35 cellular contexts compared by ENCODE assay signal in the genomic region with DNA sequence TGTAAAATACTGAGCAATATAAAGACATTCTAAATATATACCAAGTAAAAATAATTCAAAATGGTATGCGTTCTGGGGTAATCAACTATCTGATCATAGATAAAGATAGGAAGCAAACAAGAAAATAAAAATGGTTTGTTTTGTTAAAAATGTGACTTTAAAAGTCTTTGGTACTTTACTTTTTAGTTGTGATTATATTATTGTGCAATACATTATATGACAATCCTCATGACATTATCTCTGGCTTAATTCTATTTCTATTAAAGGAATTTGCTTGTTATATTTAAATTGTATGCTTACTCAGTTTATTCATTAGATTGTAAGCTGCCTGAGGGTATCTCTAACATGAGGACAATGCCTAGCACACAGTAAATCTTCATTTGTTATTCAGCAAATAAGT.
DNase-seq lines count a peak whose midpoint lies in the region; ATAC-seq, FAIRE-seq and TF ChIP-seq lines count a peak whose summit lies in the region.
"Had no signal": no experiment of that assay in that cellular context is flagged by ENCODE, and none has a peak within 500 bp of the region (broad histone marks: within the 10 kb centered on the region; RNA-seq: fewer than 3 reads in every experiment).

No MANE protein-coding gene starts in this region.

- H3K79me1 ChIP-seq in IMR-90 (ENCODE audit: low read depth in 1 of 2, low read length in 2 of 2) (no peaks in the 10 kb centered on the region), H1 (ENCODE audit: low read depth, low read length) (no peaks in the 10 kb centered on the region)

- H2AK5ac ChIP-seq in IMR-90 (ENCODE audit: low read depth, low read length), result no peak overlapping the region
- H2AK5ac ChIP-seq in H1 (ENCODE audit: low read depth, low read length), result no peak overlapping the region

- POLR2A ChIA-PET in HepG2 (lab: Yijun Ruan, JAX) (no interaction called here), IMR-90 (lab: Charles Lee; ENCODE audit: unreplicated experiment) (no interaction called here), K562 (lab: Yijun Ruan, JAX) (no interaction called here), H1 (lab: Charles Lee; ENCODE audit: partially characterized antibody) (no interaction called here)

- no peak for ATAC-seq in HepG2
- ATAC-seq in right lobe of liver, result no peak
- no peak for ATAC-seq in IMR-90 (ENCODE audit: low read depth)
- no peak for ATAC-seq in K562
- ATAC-seq in foreskin keratinocyte, result no peak
- ATAC-seq in HG03442 (IDR thresholded peaks at IDR 0.05; ENCODE audit: unreplicated experiment), result no peak
- ATAC-seq: A549; CD8-positive, alpha-beta T cell had no signal

- H3K18ac ChIP-seq in IMR-90 (ENCODE audit: low read depth, low read length), result no peak overlapping the region
- no peak overlapping the region for H3K18ac ChIP-seq in H1 (ENCODE audit: extremely low read depth, low read length)

- H4K5ac ChIP-seq in IMR-90 (ENCODE audit: low read depth, low read length), result no peak overlapping the region
- no peak overlapping the region for H4K5ac ChIP-seq in H1 (ENCODE audit: insufficient read length, low read depth, low read length)

- H3K14ac ChIP-seq in IMR-90 (replicated peaks; ENCODE audit: low read depth, low read length) (no peak overlapping the region), H1 (ENCODE audit: insufficient read length) (no peak overlapping the region)

- H3K27me3 ChIP-seq in HepG2 (ENCODE audit: control insufficient read depth in 1 of 2, insufficient read depth in 2 of 2, low read length in 2 of 2) (no peaks in the 10 kb centered on the region), right lobe of liver (no peaks in the 10 kb centered on the region), IMR-90 (ENCODE audit: control insufficient read depth, insufficient read depth, low read length) (no peaks in the 10 kb centered on the region), K562 (ENCODE audit: control insufficient read depth in 2 of 2, insufficient read depth in 2 of 2, low read length in 2 of 2) (no peaks in the 10 kb centered on the region), H1 (replicated peaks in 1 of 4; ENCODE audit: control insufficient read depth in 3 of 4, extremely low read depth in 1 of 4, insufficient read depth in 3 of 4, low read length in 3 of 4) (no peaks in the 10 kb centered on the region), foreskin keratinocyte (no peaks in the 10 kb centered on the region)
- H3K27me3 ChIP-seq: BE2C; BLaER1; BLaER1 treated with 17β-estradiol and CSF1 and Interleukin-3, amounts not matched to agents 10 nM and 100 nM had no signal

- H3K79me2 ChIP-seq in HepG2 (ENCODE audit: insufficient read depth, low read length) (no peaks in the 10 kb centered on the region), K562 (ENCODE audit: control insufficient read depth, insufficient read depth, low read length) (no peaks in the 10 kb centered on the region), H1 (ENCODE audit: control insufficient read depth in 1 of 2, insufficient read depth in 2 of 2, low read length in 2 of 2) (no peaks in the 10 kb centered on the region)

- WGBS in HepG2 (ENCODE audit: low lambda C conversion rate), result 35% methylated on average over 1 of the region's 1 CpG
- 81% methylated on average over 1 of the region's 1 CpG for WGBS in right lobe of liver (ENCODE audit: insufficient coverage, low coverage, low lambda C conversion rate, missing lambda C conversion rate)
- no CpG with 5 or more reads among the region's 1 CpG for WGBS in IMR-90 (ENCODE audit: extremely low coverage in 2 of 2, insufficient read length in 1 of 2), 2 experiments
- WGBS in K562 (ENCODE audit: insufficient coverage, low coverage, missing lambda C conversion rate), result 0% methylated on average over 1 of the region's 1 CpG
- WGBS in H1 (ENCODE audit: extremely low coverage in 1 of 2, insufficient coverage in 1 of 2, insufficient read length in 1 of 2, insufficient replicate concordance in 2 of 2, low coverage in 1 of 2, low lambda C conversion rate in 2 of 2, missing lambda C conversion rate in 1 of 2), 2 experiments, result 91% methylated on average over 1 of the region's 1 CpG; no CpG with 5 or more reads in 1 of the 2 experiments

- H3K36me3 ChIP-seq in HepG2 (replicated peaks in 1 of 2; ENCODE audit: control insufficient read depth in 1 of 2, insufficient read depth in 2 of 2, low read length in 2 of 2) (no peaks in the 10 kb centered on the region), right lobe of liver (no peaks in the 10 kb centered on the region), IMR-90 (ENCODE audit: control insufficient read depth, insufficient read depth, low read length) (no peaks in the 10 kb centered on the region), K562 (ENCODE audit: control insufficient read depth, insufficient read depth, low read length) (no peaks in the 10 kb centered on the region), H1 (ENCODE audit: control insufficient read depth in 2 of 4, insufficient read depth in 4 of 4, low read length in 3 of 4) (no peaks in the 10 kb centered on the region)
- H3K36me3 ChIP-seq: BE2C; BLaER1; BLaER1 treated with 17β-estradiol and CSF1 and Interleukin-3, amounts not matched to agents 10 nM and 100 nM had no signal

- H3K9me3 ChIP-seq in HepG2 (ENCODE audit: low read length), result no peaks in the 10 kb centered on the region
- H3K9me3 ChIP-seq in right lobe of liver, result no peaks in the 10 kb centered on the region
- H3K9me3 ChIP-seq in IMR-90 (ENCODE audit: control insufficient read depth, insufficient read depth, low read length), result peaks cover 9% of the 10 kb centered on the region
- H3K9me3 ChIP-seq in K562 (replicated peaks; ENCODE audit: control insufficient read depth, insufficient read depth, low read depth, low read length), result peaks cover 2% of the 10 kb centered on the region; the same call in 1 of the 2 replicates
- H3K9me3 ChIP-seq in H1 (ENCODE audit: insufficient read depth in 2 of 2, low read depth in 1 of 2, low read length in 1 of 2), result no peaks in the 10 kb centered on the region
- H3K9me3 ChIP-seq: A549, BE2C, Caco-2 had no signal

- FAIRE-seq in HepG2 (lab: Jason Lieb, UNC) (no peak), K562 (lab: Jason Lieb, UNC) (no peak), H1 (lab: Jason Lieb, UNC) (no peak)
- FAIRE-seq: A204.1, A549, D721Med had no signal

- no peaks in the 10 kb centered on the region for H3K9me1 ChIP-seq in IMR-90 (ENCODE audit: insufficient read depth, low read length)
- no peaks in the 10 kb centered on the region for H3K9me1 ChIP-seq in K562 (ENCODE audit: control insufficient read depth, insufficient read depth, low read length)

- H3K4ac ChIP-seq in IMR-90 (ENCODE audit: low read depth, low read length), result no peak overlapping the region
- no peak overlapping the region for H3K4ac ChIP-seq in H1 (replicated peaks; ENCODE audit: insufficient read length, low read depth, low read length)

- H3K23ac ChIP-seq in IMR-90 (ENCODE audit: low read depth, low read length) (no peak overlapping the region), H1 (ENCODE audit: insufficient read length) (no peak overlapping the region)

- no peak overlapping the region for H2AK9ac ChIP-seq in IMR-90 (replicated peaks; ENCODE audit: low read depth, low read length, poor library complexity)

- TF ChIP-seq RAD21 in HepG2 (CRISPR knock-in tag; IDR thresholded peaks at IDR 0.05) (no peak), IMR-90 (IDR thresholded peaks at IDR 0.05; ENCODE audit: low read length) (no peak), K562 (CRISPR knock-in tag; conservative IDR thresholded peaks at IDR 0.05 in 1 of 2, IDR thresholded peaks at IDR 0.05 in 1 of 2) (no peak), H1 (IDR thresholded peaks at IDR 0.05 in 1 of 2, conservative IDR thresholded peaks at IDR 0.05 in 1 of 2; ENCODE audit: low read depth in 2 of 2, low read length in 2 of 2) (no peak)

- H3K4me3 ChIP-seq in HepG2 (replicated peaks in 1 of 3; ENCODE audit: insufficient read depth in 1 of 3, low read depth in 2 of 3, low read length in 3 of 3) (no peak overlapping the region), right lobe of liver (no peak overlapping the region), IMR-90 (ENCODE audit: insufficient read depth, low read depth, low read length) (no peak overlapping the region), K562 (no peak overlapping the region), H1 (ENCODE audit: extremely low read depth in 1 of 4, insufficient read depth in 2 of 4, low read depth in 3 of 4, low read length in 4 of 4) (no peak overlapping the region)
- H3K4me3 ChIP-seq: A549; BLaER1; BLaER1 treated with 17β-estradiol and CSF1 and Interleukin-3, amounts not matched to agents 10 nM and 100 nM had no signal

- H2AFZ ChIP-seq in HepG2 (ENCODE audit: low read length) (no peak overlapping the region), IMR-90 (replicated peaks; ENCODE audit: low read length, poor library complexity) (no peak overlapping the region), K562 (ENCODE audit: low read depth, low read length) (no peak overlapping the region), H1 (ENCODE audit: low read length) (no peak overlapping the region)

- dilution Hi-C loops in IMR-90 (cut with HindIII; ENCODE audit: low sequenced_read_pairs, unreplicated experiment), result no loop called here

- no peak overlapping the region for H3K27ac ChIP-seq in HepG2 (ENCODE audit: extremely low read length, insufficient read depth, low read length)
- H3K27ac ChIP-seq in right lobe of liver, result no peak overlapping the region
- H3K27ac ChIP-seq in IMR-90 (ENCODE audit: insufficient read depth, low read length), result no peak overlapping the region
- no peak overlapping the region for H3K27ac ChIP-seq in K562 (ENCODE audit: extremely low read depth, low read depth, low read length)
- no peak overlapping the region for H3K27ac ChIP-seq in H1 (ENCODE audit: low read depth, low read length)
- H3K27ac ChIP-seq in foreskin keratinocyte, result no peak overlapping the region
- H3K27ac ChIP-seq: 22Rv1; A549; BLaER1; BLaER1 treated with 17β-estradiol and CSF1 and Interleukin-3, amounts not matched to agents 10 nM and 100 nM; C4-2B had no signal

- H3K56ac ChIP-seq in IMR-90 (ENCODE audit: extremely low read depth, insufficient read depth, low read length) (no peak overlapping the region), H1 (replicated peaks; ENCODE audit: insufficient read length, low read depth, low read length) (no peak overlapping the region)

- H4K91ac ChIP-seq in IMR-90 (ENCODE audit: insufficient read depth, low read depth, low read length) (no peak overlapping the region), H1 (replicated peaks; ENCODE audit: insufficient read length, low read length) (no peak overlapping the region)

- no peaks in the 10 kb centered on the region for H3K23me2 ChIP-seq in H1 (ENCODE audit: low read depth, low read length)

- TF ChIP-seq POLR2A in HepG2 (IDR thresholded peaks at IDR 0.05; ENCODE audit: insufficient read depth in 1 of 2, low read depth in 2 of 2, low read length in 2 of 2), result no peak
- no peak for TF ChIP-seq POLR2A in right lobe of liver (IDR thresholded peaks at IDR 0.05)
- TF ChIP-seq POLR2A in IMR-90 (IDR thresholded peaks at IDR 0.05; ENCODE audit: low read depth, low read length), result no peak
- TF ChIP-seq POLR2A in K562 (conservative IDR thresholded peaks at IDR 0.05), result no peak
- no peak for TF ChIP-seq POLR2A in H1 (IDR thresholded peaks at IDR 0.05; ENCODE audit: control extremely low read depth in 1 of 2, low read depth in 2 of 2, low read length in 2 of 2)

- CTCF ChIA-PET in HepG2 (lab: Yijun Ruan, JAX; ENCODE audit: low intra/inter-chr PET ratio, low total read pairs), result no interaction called here
- CTCF ChIA-PET in IMR-90 (lab: Yijun Ruan, JAX), result no interaction called here
- CTCF ChIA-PET in K562 (lab: Yijun Ruan, JAX; ENCODE audit: low intra/inter-chr PET ratio), result no interaction called here
- CTCF ChIA-PET in H1 (lab: Charles Lee; ENCODE audit: partially characterized antibody), result no interaction called here

- DNase-seq in HepG2 (ENCODE audit: low spot score) (no peak), right lobe of liver (no peak), IMR-90 (no peak), K562 (ENCODE audit: extremely low read depth in 1 of 4, low spot score in 3 of 4) (no peak), H1 (ENCODE audit: low read depth in 1 of 2, low spot score in 2 of 2) (no peak), foreskin keratinocyte (no peak)
- no peak for DNase-seq in activated naive CD4-positive, alpha-beta T cell treated with anti-CD3 and anti-CD28 coated beads, Interleukin-2, amount 50 U/mL, for 16 hours
- DNase-seq: 8988T; ACHN; AML-193; BE2C; C1 segment of cervical spinal cord; Caco-2; Calu3; CD4-positive, alpha-beta memory T cell; CD4-positive, alpha-beta T cell; CD4-positive, CD25-positive, alpha-beta regulatory T cell; CD8-positive, alpha-beta memory T cell; CD8-positive, alpha-beta T cell; COR-L47; DMS 273 treated with DMSO at 0.1 percent for 48 hours; DMS153; DMS53; DMS79; DMS79 treated with DMSO at 0.1 percent for 48 hours; DND-41; EL had no signal

- H4K8ac ChIP-seq in IMR-90 (ENCODE audit: low read depth in 2 of 2, low read length in 2 of 2), result no peak overlapping the region
- H4K8ac ChIP-seq in H1 (ENCODE audit: extremely low read depth, insufficient read depth, low read length), result no peak overlapping the region

- H2BK12ac ChIP-seq in H1 (ENCODE audit: low read depth, low read length), result no peak overlapping the region

- no peak for TF ChIP-seq EP300 in HepG2 (IDR thresholded peaks at IDR 0.05; ENCODE audit: low read depth in 2 of 2, low read length in 2 of 2)
- TF ChIP-seq EP300 in HepG2 (CRISPR knock-in tag; IDR thresholded peaks at IDR 0.05; ENCODE audit: borderline replicate concordance), result no peak
- no peak for TF ChIP-seq EP300 in K562 (IDR thresholded peaks at IDR 0.05; ENCODE audit: low read length)
- TF ChIP-seq EP300 in H1 (IDR thresholded peaks at IDR 0.05; ENCODE audit: borderline replicate concordance in 1 of 2, low read depth in 2 of 2, low read length in 2 of 2), result no peak

- H3K9ac ChIP-seq in HepG2 (ENCODE audit: insufficient read depth, low read depth, low read length) (no peak overlapping the region), IMR-90 (ENCODE audit: low read depth, low read length) (no peak overlapping the region), K562 (ENCODE audit: insufficient read depth in 1 of 2, low read depth in 2 of 2, low read length in 2 of 2) (no peak overlapping the region), H1 (replicated peaks in 1 of 4; ENCODE audit: extremely low read depth in 1 of 4, low read depth in 3 of 4, low read length in 3 of 4) (no peak overlapping the region)
- H3K9ac ChIP-seq: BLaER1; BLaER1 treated with 17β-estradiol and CSF1 and Interleukin-3, amounts not matched to agents 10 nM and 100 nM had no signal

- H2BK15ac ChIP-seq in IMR-90 (ENCODE audit: low read depth, low read length), result no peak overlapping the region
- no peak overlapping the region for H2BK15ac ChIP-seq in H1 (ENCODE audit: low read length)

- no TSS peak for BruUV-seq in HepG2 (replicated peaks; lab: Mats Ljungman, UMichigan)
- BruUV-seq in IMR-90 (replicated peaks; lab: Mats Ljungman, UMichigan), result no TSS peak
- BruUV-seq in K562 (replicated peaks; lab: Mats Ljungman, UMichigan), result no TSS peak

- H2BK20ac ChIP-seq in IMR-90 (ENCODE audit: low read depth, low read length) (no peak overlapping the region), H1 (ENCODE audit: low read length) (no peak overlapping the region)

- H2BK120ac ChIP-seq in IMR-90 (ENCODE audit: low read depth, low read length), result no peak overlapping the region
- H2BK120ac ChIP-seq in H1 (replicated peaks; ENCODE audit: low read depth, low read length), result no peak overlapping the region

- H2BK5ac ChIP-seq in IMR-90 (ENCODE audit: low read depth, low read length, poor library complexity, severe bottlenecking) (no peak overlapping the region), H1 (ENCODE audit: low read depth, low read length) (no peak overlapping the region)

- H3K4me2 ChIP-seq in HepG2 (ENCODE audit: low read depth, low read length) (no peak overlapping the region), IMR-90 (ENCODE audit: low read depth, low read length) (no peak overlapping the region), K562 (ENCODE audit: insufficient read depth, low read length) (no peak overlapping the region), H1 (ENCODE audit: insufficient read depth in 1 of 2, low read depth in 2 of 2, low read length in 2 of 2) (no peak overlapping the region)
- H3K4me2 ChIP-seq: A549; BLaER1; BLaER1 treated with 17β-estradiol and CSF1 and Interleukin-3, amounts not matched to agents 10 nM and 100 nM had no signal

- intact Hi-C loops in HepG2 (cut with micrococcal nuclease; ENCODE audit: unreplicated experiment) (no loop called here), right lobe of liver (cut with DNase I) (no loop called here), IMR-90 (cut with micrococcal nuclease) (no loop called here), K562 (cut with micrococcal nuclease) (no loop called here)

- in situ Hi-C loops in HepG2 (cut with HindIII; ENCODE audit: extremely low pct_ligation_motif_present, low pct_unique_long_range_greater_than_20kb) (no loop called here), IMR-90 (cut with MboI; ENCODE audit: low sequenced_read_pairs) (no loop called here), K562 (cut with MboI) (no loop called here)

- no peak for TF ChIP-seq CTCF in HepG2 (CRISPR knock-in tag; IDR thresholded peaks at IDR 0.05)
- no peak for TF ChIP-seq CTCF in right lobe of liver (IDR thresholded peaks at IDR 0.05)
- no peak for TF ChIP-seq CTCF in IMR-90 (conservative IDR thresholded peaks at IDR 0.05; ENCODE audit: low read depth, low read length)
- TF ChIP-seq CTCF in K562 (IDR thresholded peaks at IDR 0.05 in 2 of 3, conservative IDR thresholded peaks at IDR 0.05 in 1 of 3; ENCODE audit: insufficient read depth in 2 of 3, low read depth in 1 of 3, low read length in 3 of 3), result no peak
- no peak for TF ChIP-seq CTCF in H1 (IDR thresholded peaks at IDR 0.05; ENCODE audit: control extremely low read depth in 1 of 3, insufficient read depth in 1 of 3, low read depth in 1 of 3, low read length in 3 of 3)
- no peak for TF ChIP-seq CTCF in foreskin keratinocyte (conservative IDR thresholded peaks at IDR 0.05)

- no peaks in the 10 kb centered on the region for H4K20me1 ChIP-seq in HepG2 (ENCODE audit: insufficient read depth, low read length)
- H4K20me1 ChIP-seq in IMR-90 (ENCODE audit: insufficient read depth, low read length), result no peaks in the 10 kb centered on the region
- H4K20me1 ChIP-seq in K562 (replicated peaks; ENCODE audit: control insufficient read depth, insufficient read depth, low read length), result no peaks in the 10 kb centered on the region
- no peaks in the 10 kb centered on the region for H4K20me1 ChIP-seq in H1 (replicated peaks in 1 of 2; ENCODE audit: control insufficient read depth in 1 of 2, insufficient read depth in 2 of 2, low read length in 2 of 2)
- H4K20me1 ChIP-seq: BLaER1; BLaER1 treated with 17β-estradiol and CSF1 and Interleukin-3, amounts not matched to agents 10 nM and 100 nM had no signal

- H3K4me1 ChIP-seq in HepG2 (ENCODE audit: insufficient read depth, low read length) (no peaks in the 10 kb centered on the region), right lobe of liver (no peaks in the 10 kb centered on the region), IMR-90 (ENCODE audit: control insufficient read depth, insufficient read depth, low read length) (no peaks in the 10 kb centered on the region), K562 (replicated peaks in 1 of 2; ENCODE audit: control insufficient read depth in 2 of 2, insufficient read depth in 2 of 2, low read length in 2 of 2) (no peaks in the 10 kb centered on the region), H1 (replicated peaks in 1 of 4; ENCODE audit: control insufficient read depth in 3 of 4, insufficient read depth in 4 of 4, low read length in 3 of 4) (0 out of 7 replicates have a peak, but pooled peaks cover 0 to 2% (median 0%) of the 10 kb centered on the region in 4 experiments), foreskin keratinocyte (no peaks in the 10 kb centered on the region)
- H3K4me1 ChIP-seq: A549; BE2C; BLaER1; BLaER1 treated with 17β-estradiol and CSF1 and Interleukin-3, amounts not matched to agents 10 nM and 100 nM had no signal
